In the genomic region with DNA sequence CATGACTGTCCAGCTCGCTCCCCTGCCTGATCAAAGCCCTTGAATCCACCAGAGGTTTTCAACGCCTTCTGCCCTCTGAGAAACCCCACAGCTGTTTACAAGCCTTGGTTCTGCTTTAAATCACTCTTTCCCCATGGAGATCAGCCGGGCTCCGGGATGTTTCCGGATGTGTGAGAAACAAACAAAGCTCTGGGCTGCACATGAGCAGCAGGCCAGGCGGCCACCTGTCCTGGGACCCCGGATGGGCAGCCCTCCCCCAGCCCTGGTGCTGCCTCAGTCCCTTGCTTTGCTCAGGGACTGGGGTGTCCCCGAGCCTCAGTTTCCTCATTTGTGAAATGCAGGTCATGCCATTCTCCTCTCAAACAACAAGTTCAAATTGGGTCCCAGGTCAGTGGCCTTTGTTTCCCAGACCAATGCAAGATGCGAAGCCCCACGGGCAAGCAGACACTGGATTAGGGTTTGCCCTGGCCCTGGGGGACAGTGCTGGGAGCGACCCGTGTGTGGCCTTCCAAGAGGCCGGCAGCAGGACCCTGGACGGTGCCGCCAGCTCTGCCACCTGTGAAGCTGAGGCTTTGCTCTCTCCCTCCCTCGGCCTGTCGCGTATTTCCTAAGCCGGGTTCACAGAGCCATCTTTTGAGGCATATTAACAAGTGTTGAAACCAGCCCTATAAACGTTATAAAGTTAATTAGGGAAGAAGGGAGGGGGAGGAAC, we compare ENCODE assay signal across 15 cellular contexts. TPM values are rescaled to one million over a fixed set of nuclear protein-coding genes. Genes with fewer than 3 reads are reported as not detected.
DNase-seq lines count a peak whose midpoint lies in the region; ATAC-seq and TF ChIP-seq lines count a peak whose summit lies in the region.
"Had no signal": no experiment of that assay in that cellular context is flagged by ENCODE, and none has a peak within 500 bp of the region (broad histone marks: within the 10 kb centered on the region; RNA-seq: fewer than 3 reads in every experiment).

No MANE protein-coding gene starts in this region.

- H3K4me2 ChIP-seq in BLaER1: peak overlapping the region; percentile 70
- no peak overlapping the region for H3K4me2 ChIP-seq in neural progenitor cell

- H2AFZ ChIP-seq in neural progenitor cell (replicated peaks): no peak overlapping the region

- DNase-seq in RWPE2 (ENCODE audit: low spot score) (peak; percentile 55), left kidney (ENCODE audit: low read depth, low spot score) (peak; percentile 52), neural progenitor cell (ENCODE audit: low spot score) (no peak), GOT3 (lab: John Stamatoyannopoulos, UW) (no peak)
- no peak for DNase-seq in CD8-positive, alpha-beta T cell
- DNase-seq: 8988T; C1 segment of cervical spinal cord; CD4-positive, CD25-positive, alpha-beta regulatory T cell; IMR-90; KBM-7 had no signal

- H3K9me3 Mint-ChIP-seq in neural progenitor cell: peaks cover 7% of the 10 kb centered on the region
- no peaks in the 10 kb centered on the region for H3K9me3 Mint-ChIP-seq in CD8-positive, alpha-beta T cell

- no peaks in the 10 kb centered on the region for H3K36me3 Mint-ChIP-seq in neural progenitor cell
- no peaks in the 10 kb centered on the region for H3K36me3 Mint-ChIP-seq in CD8-positive, alpha-beta T cell
- H3K36me3 Mint-ChIP-seq: CD4-positive, CD25-positive, alpha-beta regulatory T cell had no signal

- H3K9me3 ChIP-seq in BLaER1 (peaks cover 5% of the 10 kb centered on the region; the same call in 1 of the 2 replicates), RWPE2 (ENCODE audit: severe bottlenecking) (no peaks in the 10 kb centered on the region), neural progenitor cell (ENCODE audit: low read depth) (no peaks in the 10 kb centered on the region)
- H3K9me3 ChIP-seq in CD8-positive, alpha-beta T cell (ENCODE audit: low read length): no peaks in the 10 kb centered on the region
- H3K9me3 ChIP-seq: HAP-1 had no signal

- H3K4me3 ChIP-seq in BLaER1 (no peak overlapping the region), RWPE2 (ENCODE audit: severe bottlenecking) (no peak overlapping the region), neural progenitor cell (no peak overlapping the region)
- no peak overlapping the region for H3K4me3 ChIP-seq in CD8-positive, alpha-beta T cell (ENCODE audit: low read depth, low read length)
- H3K4me3 ChIP-seq: HAP-1 had no signal

- H3K27ac Mint-ChIP-seq in neural progenitor cell: peak overlapping the region; percentile 57
- no peak overlapping the region for H3K27ac Mint-ChIP-seq in CD8-positive, alpha-beta T cell
- H3K27ac Mint-ChIP-seq: CD4-positive, CD25-positive, alpha-beta regulatory T cell had no signal

- H3K27me3 Mint-ChIP-seq in neural progenitor cell (ENCODE audit: insufficient read depth, low read depth): peaks cover 4% of the 10 kb centered on the region
- H3K27me3 Mint-ChIP-seq in CD8-positive, alpha-beta T cell (ENCODE audit: low read depth): no peaks in the 10 kb centered on the region
- H3K27me3 Mint-ChIP-seq: CD4-positive, CD25-positive, alpha-beta regulatory T cell had no signal

- H4K20me1 ChIP-seq in BLaER1 (no peaks in the 10 kb centered on the region), neural progenitor cell (ENCODE audit: low read depth) (no peaks in the 10 kb centered on the region)

- H3K9ac ChIP-seq in BLaER1 (0 out of 2 replicates have a peak overlapping the region, but pooled peaks have one; percentile 4), neural progenitor cell (no peak overlapping the region)

- H3K4me1 ChIP-seq in BLaER1: peaks cover 47% of the 10 kb centered on the region
- H3K4me1 ChIP-seq in RWPE2 (ENCODE audit: insufficient read depth, poor library complexity, severe bottlenecking): no peaks in the 10 kb centered on the region
- H3K4me1 ChIP-seq in neural progenitor cell: peaks cover 2% of the 10 kb centered on the region
- no peaks in the 10 kb centered on the region for H3K4me1 ChIP-seq in CD8-positive, alpha-beta T cell (ENCODE audit: insufficient read depth, low read length)
- H3K4me1 ChIP-seq: Caco-2, HAP-1 had no signal

- H3K79me2 ChIP-seq in neural progenitor cell (ENCODE audit: low read depth): no peaks in the 10 kb centered on the region

- H3K27ac ChIP-seq in BLaER1 (peak overlapping the region; percentile 35), RWPE2 (ENCODE audit: poor library complexity, severe bottlenecking) (no peak overlapping the region), neural progenitor cell (no peak overlapping the region)
- no peak overlapping the region for H3K27ac ChIP-seq in CD8-positive, alpha-beta T cell (ENCODE audit: low read depth, low read length)

- H3F3A ChIP-seq in neural progenitor cell (ENCODE audit: low read depth): no peaks in the 10 kb centered on the region

- peaks cover 8% of the 10 kb centered on the region for H3K4me1 Mint-ChIP-seq in neural progenitor cell
- peaks cover 4% of the 10 kb centered on the region for H3K4me1 Mint-ChIP-seq in CD8-positive, alpha-beta T cell (ENCODE audit: low read depth)

- POLR2A ChIA-PET in CD8-positive, alpha-beta T cell (lab: Charles Lee): no interaction called here

- H3K27me3 ChIP-seq in BLaER1: no peaks in the 10 kb centered on the region
- no peaks in the 10 kb centered on the region for H3K27me3 ChIP-seq in RWPE2 (ENCODE audit: insufficient read depth, poor library complexity, severe bottlenecking)
- peaks cover 13% of the 10 kb centered on the region for H3K27me3 ChIP-seq in neural progenitor cell
- H3K27me3 ChIP-seq in CD8-positive, alpha-beta T cell (ENCODE audit: insufficient read depth, low read length): no peaks in the 10 kb centered on the region

- intact Hi-C loops in CD8-positive, alpha-beta T cell (cut with DNase I, micrococcal nuclease): loop anchor here in 1 of 2 experiments (1.0 kb wide), 1 partner anchor 315 kb away; the partner anchor contains the start of gene COL23A1

- no peak for TF ChIP-seq CTCF in RWPE2 (IDR thresholded peaks at IDR 0.05; ENCODE audit: poor library complexity, severe bottlenecking)
- no peak for TF ChIP-seq CTCF in neural progenitor cell (IDR thresholded peaks at IDR 0.05)
- no peak for TF ChIP-seq CTCF in CD8-positive, alpha-beta T cell (IDR thresholded peaks at IDR 0.05)

- ATAC-seq in RWPE2 (ENCODE audit: low read depth): no peak
- ATAC-seq in CD8-positive, alpha-beta T cell: no peak
- ATAC-seq in HG03045 (IDR thresholded peaks at IDR 0.05; ENCODE audit: unreplicated experiment): no peak
- no peak for ATAC-seq in HG03280 (IDR thresholded peaks at IDR 0.05; ENCODE audit: unreplicated experiment)

- H3K4me3 Mint-ChIP-seq in neural progenitor cell: no peak overlapping the region
- no peak overlapping the region for H3K4me3 Mint-ChIP-seq in CD8-positive, alpha-beta T cell
- H3K4me3 Mint-ChIP-seq: CD4-positive, CD25-positive, alpha-beta regulatory T cell had no signal

- H3K36me3 ChIP-seq in BLaER1: no peaks in the 10 kb centered on the region
- no peaks in the 10 kb centered on the region for H3K36me3 ChIP-seq in RWPE2 (ENCODE audit: low read depth)
- H3K36me3 ChIP-seq in neural progenitor cell: no peaks in the 10 kb centered on the region
- H3K36me3 ChIP-seq in CD8-positive, alpha-beta T cell (ENCODE audit: insufficient read depth, low read length): no peaks in the 10 kb centered on the region
- H3K36me3 ChIP-seq: HAP-1 had no signal

- CTCF ChIA-PET in CD8-positive, alpha-beta T cell (lab: Charles Lee): no interaction called here

RNA-seq across cellular contexts. Expression of gene PHYKPL, which starts 42.4 kb away (rescaled TPM):
- 20.5 and 25.9 TPM in 2 replicates for total RNA-seq in neural progenitor cell (ENCODE audit: low replicate concordance)
- total RNA-seq in CD8-positive, alpha-beta T cell: 10 to 100 TPM; 82.8 to 90.3 TPM

Comparison
In these comparisons a context has a peak if more than half of its experiments do, and no peak if none do; other contexts are left out.
1. DNase-seq: peak in RWPE2 (single experiment) and left kidney (single experiment); none in neural progenitor cell (single experiment), GOT3 (single experiment) and CD8-positive, alpha-beta T cell (0 of 7).